1 cellular context compared by ENCODE assay signal in the genomic region with DNA sequence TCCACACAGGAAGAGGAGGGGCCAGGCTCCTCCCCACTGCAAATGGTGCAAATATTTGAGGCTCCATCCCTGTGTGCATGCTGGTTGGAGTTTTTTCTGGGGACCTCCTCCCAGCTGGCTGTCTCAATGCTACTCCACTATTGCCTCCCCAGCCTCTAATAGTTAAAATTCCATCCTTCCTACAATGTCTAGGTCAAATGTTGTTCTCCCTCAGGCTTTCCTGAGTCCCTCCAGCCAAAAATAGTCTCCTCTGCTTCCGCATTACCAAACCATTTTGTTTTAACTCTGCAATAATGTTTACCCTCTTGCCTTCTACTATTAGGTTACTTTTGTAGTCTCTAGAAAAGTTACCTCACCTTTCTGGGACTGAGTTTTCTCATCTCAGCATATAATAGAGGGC.
TF ChIP-seq lines count a peak whose summit lies in the region.

No MANE protein-coding gene starts in this region.

TF ChIP-seq in H1, 55 proteins besides CTCF, POLR2A, EP300 and RAD21:
- TF ChIP-seq CBX5 (IDR thresholded peaks at IDR 0.05; ENCODE audit: low read depth, low read length) (no peak), ASH2L (IDR thresholded peaks at IDR 0.05; ENCODE audit: low read length) (no peak), ATF3 (IDR thresholded peaks at IDR 0.05; ENCODE audit: insufficient read depth, low read depth, low read length) (no peak), TAF7 (optimal IDR thresholded peaks at IDR 0.05; ENCODE audit: borderline replicate concordance, low read depth, low read length) (no peak), CHD2 (IDR thresholded peaks at IDR 0.05; ENCODE audit: low read length) (no peak), CHD1 (IDR thresholded peaks at IDR 0.05; ENCODE audit: low read depth, low read length) (no peak), SIN3A (conservative IDR thresholded peaks at IDR 0.05 in 1 of 2, IDR thresholded peaks at IDR 0.05 in 1 of 2; ENCODE audit: low read depth in 1 of 2, low read length in 2 of 2) (no peak), EGR1 (IDR thresholded peaks at IDR 0.05; ENCODE audit: borderline replicate concordance, low read depth, low read length) (no peak), RFX5 (IDR thresholded peaks at IDR 0.05; ENCODE audit: borderline replicate concordance, low read depth, low read length) (no peak), FOSL1 (IDR thresholded peaks at IDR 0.05; ENCODE audit: insufficient read depth, low read depth, low read length) (no peak), JUND (IDR thresholded peaks at IDR 0.05; ENCODE audit: low read length) (no peak)
